In the genomic region with DNA sequence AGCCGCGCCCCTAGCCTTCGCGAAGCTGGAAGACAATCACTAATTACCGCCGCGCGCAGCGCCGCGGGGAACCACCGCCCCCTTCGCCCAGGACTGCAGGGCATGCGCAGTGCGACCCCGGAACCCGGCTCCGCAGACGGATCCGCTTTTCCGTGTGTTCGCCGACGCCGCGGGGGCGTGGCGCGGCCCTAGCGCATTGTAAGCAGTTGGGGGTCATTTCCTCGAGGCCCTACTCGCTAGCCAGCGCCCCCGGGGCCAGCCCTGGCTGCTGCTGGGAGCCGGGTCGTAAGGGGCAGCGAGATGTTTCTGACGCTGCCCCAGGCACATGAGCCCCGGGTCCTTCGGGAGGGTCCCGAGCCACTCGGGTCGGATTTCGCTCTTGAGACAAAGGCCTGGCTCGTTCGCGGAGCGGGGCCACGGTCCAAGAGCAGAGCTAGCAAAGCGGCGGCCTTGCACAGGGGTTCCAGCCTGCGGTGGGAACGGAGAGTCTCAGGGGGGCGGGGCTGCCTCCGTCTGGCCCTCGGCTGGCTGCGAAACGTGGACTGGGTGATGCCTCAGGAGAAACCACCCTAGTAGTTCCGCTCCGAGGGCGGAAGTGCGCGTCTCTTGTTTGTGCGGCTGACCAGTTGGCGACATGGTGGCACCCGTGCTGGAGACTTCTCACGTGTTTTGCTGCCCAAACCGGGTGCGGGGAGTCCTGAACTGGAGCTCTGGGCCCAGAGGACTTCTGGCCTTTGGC, we compare ENCODE assay signal across 8 cellular contexts. TPM values are rescaled to one million over a fixed set of nuclear protein-coding genes. Genes with fewer than 3 reads are reported as not detected.
DNase-seq lines count a peak whose midpoint lies in the region; ATAC-seq, FAIRE-seq and TF ChIP-seq lines count a peak whose summit lies in the region.

A gene with protein sequence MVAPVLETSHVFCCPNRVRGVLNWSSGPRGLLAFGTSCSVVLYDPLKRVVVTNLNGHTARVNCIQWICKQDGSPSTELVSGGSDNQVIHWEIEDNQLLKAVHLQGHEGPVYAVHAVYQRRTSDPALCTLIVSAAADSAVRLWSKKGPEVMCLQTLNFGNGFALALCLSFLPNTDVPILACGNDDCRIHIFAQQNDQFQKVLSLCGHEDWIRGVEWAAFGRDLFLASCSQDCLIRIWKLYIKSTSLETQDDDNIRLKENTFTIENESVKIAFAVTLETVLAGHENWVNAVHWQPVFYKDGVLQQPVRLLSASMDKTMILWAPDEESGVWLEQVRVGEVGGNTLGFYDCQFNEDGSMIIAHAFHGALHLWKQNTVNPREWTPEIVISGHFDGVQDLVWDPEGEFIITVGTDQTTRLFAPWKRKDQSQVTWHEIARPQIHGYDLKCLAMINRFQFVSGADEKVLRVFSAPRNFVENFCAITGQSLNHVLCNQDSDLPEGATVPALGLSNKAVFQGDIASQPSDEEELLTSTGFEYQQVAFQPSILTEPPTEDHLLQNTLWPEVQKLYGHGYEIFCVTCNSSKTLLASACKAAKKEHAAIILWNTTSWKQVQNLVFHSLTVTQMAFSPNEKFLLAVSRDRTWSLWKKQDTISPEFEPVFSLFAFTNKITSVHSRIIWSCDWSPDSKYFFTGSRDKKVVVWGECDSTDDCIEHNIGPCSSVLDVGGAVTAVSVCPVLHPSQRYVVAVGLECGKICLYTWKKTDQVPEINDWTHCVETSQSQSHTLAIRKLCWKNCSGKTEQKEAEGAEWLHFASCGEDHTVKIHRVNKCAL (plus strand): TSS at position 600 of the 739 bp plus-strand sequence. CDS start 35 bp downstream, at position 635.
A gene with protein sequence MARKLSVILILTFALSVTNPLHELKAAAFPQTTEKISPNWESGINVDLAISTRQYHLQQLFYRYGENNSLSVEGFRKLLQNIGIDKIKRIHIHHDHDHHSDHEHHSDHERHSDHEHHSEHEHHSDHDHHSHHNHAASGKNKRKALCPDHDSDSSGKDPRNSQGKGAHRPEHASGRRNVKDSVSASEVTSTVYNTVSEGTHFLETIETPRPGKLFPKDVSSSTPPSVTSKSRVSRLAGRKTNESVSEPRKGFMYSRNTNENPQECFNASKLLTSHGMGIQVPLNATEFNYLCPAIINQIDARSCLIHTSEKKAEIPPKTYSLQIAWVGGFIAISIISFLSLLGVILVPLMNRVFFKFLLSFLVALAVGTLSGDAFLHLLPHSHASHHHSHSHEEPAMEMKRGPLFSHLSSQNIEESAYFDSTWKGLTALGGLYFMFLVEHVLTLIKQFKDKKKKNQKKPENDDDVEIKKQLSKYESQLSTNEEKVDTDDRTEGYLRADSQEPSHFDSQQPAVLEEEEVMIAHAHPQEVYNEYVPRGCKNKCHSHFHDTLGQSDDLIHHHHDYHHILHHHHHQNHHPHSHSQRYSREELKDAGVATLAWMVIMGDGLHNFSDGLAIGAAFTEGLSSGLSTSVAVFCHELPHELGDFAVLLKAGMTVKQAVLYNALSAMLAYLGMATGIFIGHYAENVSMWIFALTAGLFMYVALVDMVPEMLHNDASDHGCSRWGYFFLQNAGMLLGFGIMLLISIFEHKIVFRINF (minus strand): TSS at position 41 of the 739 bp plus-strand sequence. CDS start 2,333 bp downstream, outside the sequence.

- peak within 1 kb of the TSS; percentile 85 to 100 for H3K4me2 ChIP-seq in H1 (ENCODE audit: insufficient read depth in 1 of 2, low read depth in 2 of 2, low read length in 2 of 2)
- H3K4me2 ChIP-seq in mesenchymal stem cell (ENCODE audit: low read length, poor library complexity, severe bottlenecking), result peak within 1 kb of the TSS; percentile 83

- FAIRE-seq in H1 (lab: Jason Lieb, UNC), result no peak

- H3K4ac ChIP-seq in H1 (replicated peaks; ENCODE audit: insufficient read length, low read depth, low read length), result peak within 1 kb of the TSS; percentile 69
- H3K4ac ChIP-seq in mesenchymal stem cell (ENCODE audit: low read depth in 1 of 2, low read length in 2 of 2), result peak within 1 kb of the TSS; percentile 76 to 86

- H3K4me1 Mint-ChIP-seq in Calu3 (ENCODE audit: low read depth, unreplicated experiment), result peaks cover 26% of the 10 kb centered on the region
- peaks cover 58% of the 10 kb centered on the region for H3K4me1 Mint-ChIP-seq in activated CD8-positive, alpha-beta memory T cell treated with anti-CD3 and anti-CD28 coated beads, Interleukin-2, amount 10 ng/mL, durations not matched to agents 7 days and 5 days

- TF ChIP-seq RAD21 in H1 (IDR thresholded peaks at IDR 0.05 in 1 of 2, conservative IDR thresholded peaks at IDR 0.05 in 1 of 2; ENCODE audit: low read depth in 2 of 2, low read length in 2 of 2), result no peak

- no peak within 1 kb of the TSS for H2BK20ac ChIP-seq in H1 (ENCODE audit: low read length)

- H3K4me3 ChIP-seq in HUES48 (ENCODE audit: low read depth, low read length), result peak within 1 kb of the TSS; percentile 98
- H3K4me3 ChIP-seq in NT2/D1 (ENCODE audit: insufficient read length, low read depth), result peak within 1 kb of the TSS; percentile 84
- peak within 1 kb of the TSS; percentile 94 to 99 (median 95) for H3K4me3 ChIP-seq in H1 (ENCODE audit: extremely low read depth in 1 of 4, insufficient read depth in 2 of 4, low read depth in 3 of 4, low read length in 4 of 4)
- peak within 1 kb of the TSS; percentile 74 to 100 for H3K4me3 ChIP-seq in mesenchymal stem cell (ENCODE audit: insufficient read depth in 1 of 2, low read depth in 1 of 2, low read length in 2 of 2)

- H4K5ac ChIP-seq in H1 (ENCODE audit: insufficient read length, low read depth, low read length), result peak within 1 kb of the TSS; percentile 96

- peak within 1 kb of the TSS; percentile 98 for H3K4me3 Mint-ChIP-seq in Calu3 (ENCODE audit: low read depth, unreplicated experiment)
- H3K4me3 Mint-ChIP-seq in activated CD8-positive, alpha-beta memory T cell treated with anti-CD3 and anti-CD28 coated beads, Interleukin-2, amount 10 ng/mL, durations not matched to agents 7 days and 5 days, result peak within 1 kb of the TSS; percentile 95

- H2BK120ac ChIP-seq in H1 (replicated peaks; ENCODE audit: low read depth, low read length) (peak within 1 kb of the TSS; percentile 76), mesenchymal stem cell (ENCODE audit: low read depth, low read length) (peak within 1 kb of the TSS; percentile 75)

- peak; percentile 94 for DNase-seq in Calu3
- peak; percentile 87 for DNase-seq in NT2/D1 (ENCODE audit: low read depth, low spot score)
- DNase-seq in activated CD8-positive, alpha-beta memory T cell treated with anti-CD3 and anti-CD28 coated beads, Interleukin-2, amount 10 ng/mL, durations not matched to agents 7 days and 5 days, result peak; percentile 96
- peak; percentile 89 to 98 for DNase-seq in H1 (ENCODE audit: low read depth in 1 of 2, low spot score in 2 of 2)
- peak; percentile 97 for DNase-seq in mesenchymal stem cell
- DNase-seq in stimulated activated CD8-positive, alpha-beta memory T cell treated with anti-CD3 and anti-CD28 coated beads, Interleukin-12 subunit alpha, Interleukin-12 subunit beta, amount 100 ng/mL, for 24 hours (ENCODE audit: extremely low read depth), result peak; percentile 87

- POLR2A ChIA-PET in H1 (lab: Charles Lee; ENCODE audit: partially characterized antibody), result interaction anchor here (1.0 to 2.5 kb wide), 10 partner anchors 11 to 149 kb away, joined by 3 to 16 read pairs (median 3); a partner anchor contains a TSS

- peak within 1 kb of the TSS; percentile 67 for H4K91ac ChIP-seq in H1 (replicated peaks; ENCODE audit: insufficient read length, low read length)
- peak within 1 kb of the TSS; percentile 96 for H4K91ac ChIP-seq in mesenchymal stem cell (ENCODE audit: low read length)

- H3K36me3 ChIP-seq in HUES48 (ENCODE audit: control insufficient read depth, insufficient read depth, low read length) (peaks cover 42% of the 10 kb centered on the region), NT2/D1 (ENCODE audit: insufficient read depth, insufficient read length, low read length) (peaks cover 28% of the 10 kb centered on the region), H1 (ENCODE audit: control insufficient read depth in 2 of 4, insufficient read depth in 4 of 4, low read length in 3 of 4) (peaks cover 0 to 21% (median 4%) of the 10 kb centered on the region in 4 experiments; a peak in 3 of 8 replicates), mesenchymal stem cell (ENCODE audit: control insufficient read depth in 1 of 2, insufficient read depth in 2 of 2, low read depth in 1 of 2, low read length in 2 of 2) (peaks cover 5 to 28% of the 10 kb centered on the region in 2 experiments)

- H2AFZ ChIP-seq in H1 (ENCODE audit: low read length), result peak within 1 kb of the TSS; percentile 94
- peak within 1 kb of the TSS; percentile 73 for H2AFZ ChIP-seq in mesenchymal stem cell (ENCODE audit: low read depth, low read length)

- peak; percentile 92 for ATAC-seq in GM21423 (IDR thresholded peaks at IDR 0.05; ENCODE audit: unreplicated experiment)
- ATAC-seq in activated CD8-positive, alpha-beta memory T cell treated with anti-CD3 and anti-CD28 coated beads, Interleukin-2, amount 10 ng/mL, durations not matched to agents 7 days and 5 days, result peak; percentile 90

- H3K9ac ChIP-seq in HUES48 (ENCODE audit: low read depth, low read length) (peak within 1 kb of the TSS; percentile 93), NT2/D1 (ENCODE audit: insufficient read length, low read depth) (peak within 1 kb of the TSS; percentile 92), H1 (replicated peaks in 1 of 4; ENCODE audit: extremely low read depth in 1 of 4, low read depth in 3 of 4, low read length in 3 of 4) (peak within 1 kb of the TSS; percentile 84 to 95 (median 94)), mesenchymal stem cell (ENCODE audit: low read length) (peak within 1 kb of the TSS; percentile 97)

- TF ChIP-seq POLR2A in H1 (IDR thresholded peaks at IDR 0.05; ENCODE audit: control extremely low read depth in 1 of 2, low read depth in 2 of 2, low read length in 2 of 2), result peak in 1 of 2 experiments; percentile 81; a peak in 2 of 3 replicates

- H3K36me3 Mint-ChIP-seq in Calu3 (ENCODE audit: insufficient read depth, unreplicated experiment), result peaks cover 43% of the 10 kb centered on the region
- peaks cover 28% of the 10 kb centered on the region for H3K36me3 Mint-ChIP-seq in activated CD8-positive, alpha-beta memory T cell treated with anti-CD3 and anti-CD28 coated beads, Interleukin-2, amount 10 ng/mL, durations not matched to agents 7 days and 5 days

- H3K56ac ChIP-seq in H1 (replicated peaks; ENCODE audit: insufficient read length, low read depth, low read length), result peak within 1 kb of the TSS; percentile 97

- no peak within 1 kb of the TSS for H3K14ac ChIP-seq in H1 (ENCODE audit: insufficient read length)
- peak within 1 kb of the TSS in 1 of 2 experiments; percentile 78 for H3K14ac ChIP-seq in mesenchymal stem cell (ENCODE audit: low read length in 2 of 2)

- peak within 1 kb of the TSS; percentile 98 for H4K8ac ChIP-seq in H1 (ENCODE audit: extremely low read depth, insufficient read depth, low read length)
- peak within 1 kb of the TSS; percentile 90 for H4K8ac ChIP-seq in mesenchymal stem cell (ENCODE audit: low read length)

- H2BK12ac ChIP-seq in H1 (ENCODE audit: low read depth, low read length) (peak within 1 kb of the TSS; percentile 55), mesenchymal stem cell (ENCODE audit: low read length in 2 of 2) (peak within 1 kb of the TSS; percentile 14 to 66)

- no peaks in the 10 kb centered on the region for H3K9me3 ChIP-seq in HUES48 (ENCODE audit: control insufficient read depth, insufficient read depth, low read length)
- no peaks in the 10 kb centered on the region for H3K9me3 ChIP-seq in NT2/D1 (ENCODE audit: insufficient read depth, low read length)
- H3K9me3 ChIP-seq in H1 (ENCODE audit: insufficient read depth in 2 of 2, low read depth in 1 of 2, low read length in 1 of 2), result no peaks in the 10 kb centered on the region
- no peaks in the 10 kb centered on the region for H3K9me3 ChIP-seq in mesenchymal stem cell (ENCODE audit: control insufficient read depth, low read length)

- H3K18ac ChIP-seq in H1 (ENCODE audit: extremely low read depth, low read length), result peak within 1 kb of the TSS; percentile 99
- peak within 1 kb of the TSS; percentile 78 to 98 for H3K18ac ChIP-seq in mesenchymal stem cell (ENCODE audit: low read depth in 1 of 2, low read length in 2 of 2)

- H3K79me1 ChIP-seq in H1 (ENCODE audit: low read depth, low read length), result peaks cover 16% of the 10 kb centered on the region
- H3K79me1 ChIP-seq in mesenchymal stem cell (replicated peaks; ENCODE audit: low read length, poor library complexity, severe bottlenecking), result peaks cover 12% of the 10 kb centered on the region

- 3% methylated on average over 63 of the region's 69 CpGs; no CpG with 5 or more reads in 1 of the 2 experiments for WGBS in H1 (ENCODE audit: extremely low coverage in 1 of 2, insufficient coverage in 1 of 2, insufficient read length in 1 of 2, insufficient replicate concordance in 2 of 2, low coverage in 1 of 2, low lambda C conversion rate in 2 of 2, missing lambda C conversion rate in 1 of 2), 2 experiments
- under 1% methylated on average over 69 of the region's 69 CpGs for WGBS in mesenchymal stem cell

- H4K20me1 ChIP-seq in H1 (replicated peaks in 1 of 2; ENCODE audit: control insufficient read depth in 1 of 2, insufficient read depth in 2 of 2, low read length in 2 of 2), result peaks cover 14 to 30% of the 10 kb centered on the region in 2 experiments

- peak within 1 kb of the TSS; percentile 95 for H2BK5ac ChIP-seq in H1 (ENCODE audit: low read depth, low read length)
- peak within 1 kb of the TSS; percentile 93 for H2BK5ac ChIP-seq in mesenchymal stem cell (ENCODE audit: low read depth, low read length, poor library complexity, severe bottlenecking)

- H3K27ac Mint-ChIP-seq in Calu3 (ENCODE audit: unreplicated experiment), result peak within 1 kb of the TSS; percentile 89
- H3K27ac Mint-ChIP-seq in activated CD8-positive, alpha-beta memory T cell treated with anti-CD3 and anti-CD28 coated beads, Interleukin-2, amount 10 ng/mL, durations not matched to agents 7 days and 5 days, result peak within 1 kb of the TSS; percentile 94

- peaks cover 35 to 74% of the 10 kb centered on the region in 2 experiments for H3K79me2 ChIP-seq in H1 (ENCODE audit: control insufficient read depth in 1 of 2, insufficient read depth in 2 of 2, low read length in 2 of 2)

- BruUV-seq in Calu3 (replicated peaks; lab: Mats Ljungman, UMichigan), result no TSS peak

- H2AK5ac ChIP-seq in H1 (ENCODE audit: low read depth, low read length) (0 out of 2 replicates have a peak within 1 kb of the TSS, but pooled peaks have one; percentile 5), mesenchymal stem cell (ENCODE audit: low read length, severe bottlenecking) (no peak within 1 kb of the TSS)

- 0 out of 2 replicates have a peak within 1 kb of the TSS, but pooled peaks have one; percentile 72 for H2BK15ac ChIP-seq in H1 (ENCODE audit: low read length)
- H2BK15ac ChIP-seq in mesenchymal stem cell (ENCODE audit: low read depth, poor library complexity, severe bottlenecking), result peak within 1 kb of the TSS; percentile 60

- peaks cover 6% of the 10 kb centered on the region for H3K4me1 ChIP-seq in HUES48 (ENCODE audit: control insufficient read depth, insufficient read depth, low read length)
- H3K4me1 ChIP-seq in NT2/D1 (ENCODE audit: insufficient read depth, insufficient read length), result peaks cover 2% of the 10 kb centered on the region
- peaks cover 0 to 6% (median 3%) of the 10 kb centered on the region in 4 experiments; a peak in 3 of 7 replicates for H3K4me1 ChIP-seq in H1 (replicated peaks in 1 of 4; ENCODE audit: control insufficient read depth in 3 of 4, insufficient read depth in 4 of 4, low read length in 3 of 4)
- peaks cover 17% of the 10 kb centered on the region for H3K4me1 ChIP-seq in mesenchymal stem cell (ENCODE audit: control insufficient read depth, insufficient read depth, low read depth, low read length)

- H3K27me3 ChIP-seq in HUES48 (ENCODE audit: control insufficient read depth, insufficient read depth, low read length) (no peaks in the 10 kb centered on the region), NT2/D1 (ENCODE audit: insufficient read depth, insufficient read length) (peaks cover 4% of the 10 kb centered on the region), H1 (replicated peaks in 1 of 4; ENCODE audit: control insufficient read depth in 3 of 4, extremely low read depth in 1 of 4, insufficient read depth in 3 of 4, low read length in 3 of 4) (0 out of 7 replicates have a peak, but pooled peaks cover 0 to 2% (median 0%) of the 10 kb centered on the region in 4 experiments), mesenchymal stem cell (ENCODE audit: control insufficient read depth in 1 of 2, insufficient read depth in 1 of 2, low read length in 2 of 2) (no peaks in the 10 kb centered on the region)

- TF ChIP-seq EP300 in H1 (IDR thresholded peaks at IDR 0.05; ENCODE audit: borderline replicate concordance in 1 of 2, low read depth in 2 of 2, low read length in 2 of 2), result no peak; a peak in 1 of 3 replicates

- H3K23me2 ChIP-seq in H1 (ENCODE audit: low read depth, low read length), result peaks cover 12% of the 10 kb centered on the region

- H3K27me3 Mint-ChIP-seq in Calu3 (ENCODE audit: unreplicated experiment), result no peaks in the 10 kb centered on the region
- H3K27me3 Mint-ChIP-seq in activated CD8-positive, alpha-beta memory T cell treated with anti-CD3 and anti-CD28 coated beads, Interleukin-2, amount 10 ng/mL, durations not matched to agents 7 days and 5 days, result no peaks in the 10 kb centered on the region

- CTCF ChIA-PET in Calu3 (lab: Charles Lee), result interaction anchor here (0.7 to 0.8 kb wide), 2 partner anchors 15 to 155 kb away, joined by 3 to 5 read pairs; no protein-coding TSS in a partner anchor
- CTCF ChIA-PET in activated CD8-positive, alpha-beta memory T cell treated with anti-CD3 and anti-CD28 coated beads, Interleukin-2, amount 10 ng/mL, durations not matched to agents 7 days and 5 days (lab: Charles Lee), result interaction anchor here (0.8 to 2.9 kb wide), 5 partner anchors 10 to 155 kb away, joined by 3 to 9 read pairs (median 5); no protein-coding TSS in a partner anchor
- CTCF ChIA-PET in H1 (lab: Charles Lee; ENCODE audit: partially characterized antibody), result interaction anchor here (0.7 to 2.8 kb wide), 5 partner anchors 12 to 155 kb away, joined by 3 to 10 read pairs (median 4); no protein-coding TSS in a partner anchor

- TF ChIP-seq CTCF in Calu3 (IDR thresholded peaks at IDR 0.05; ENCODE audit: unreplicated experiment) (no peak), H1 (IDR thresholded peaks at IDR 0.05; ENCODE audit: control extremely low read depth in 1 of 3, insufficient read depth in 1 of 3, low read depth in 1 of 3, low read length in 3 of 3) (peak in 1 of 3 experiments; percentile 0; a peak in 1 of 4 replicates)

- intact Hi-C loops in Calu3 (cut with micrococcal nuclease; ENCODE audit: unreplicated experiment), result no loop called here

- H3K27ac ChIP-seq in HUES48 (ENCODE audit: low read depth, low read length) (peak within 1 kb of the TSS; percentile 99), H1 (ENCODE audit: low read depth, low read length) (peak within 1 kb of the TSS; percentile 95), mesenchymal stem cell (ENCODE audit: low read length, poor library complexity, severe bottlenecking) (peak within 1 kb of the TSS; percentile 92)

- no peak within 1 kb of the TSS for H3K23ac ChIP-seq in H1 (ENCODE audit: insufficient read length)
- peak within 1 kb of the TSS in 1 of 2 experiments; percentile 46 for H3K23ac ChIP-seq in mesenchymal stem cell (ENCODE audit: low read length in 2 of 2)

- no peaks in the 10 kb centered on the region for H3K9me3 Mint-ChIP-seq in Calu3 (ENCODE audit: low read depth, unreplicated experiment)
- H3K9me3 Mint-ChIP-seq in activated CD8-positive, alpha-beta memory T cell treated with anti-CD3 and anti-CD28 coated beads, Interleukin-2, amount 10 ng/mL, durations not matched to agents 7 days and 5 days (ENCODE audit: low read depth), result no peaks in the 10 kb centered on the region

RNA-seq across cellular contexts. Expression of the first gene that starts in this region (rescaled TPM):
- 75.8 and 82.2 TPM in 2 replicates for total RNA-seq in Calu3 (2022)
- total RNA-seq in activated CD8-positive, alpha-beta memory T cell treated with anti-CD3 and anti-CD28 coated beads, Interleukin-2, amount 10 ng/mL, durations not matched to agents 7 days and 5 days, result 10 to 100 TPM; 58.8 to 67.6 TPM
- total RNA-seq in H1 (2021; fragmentation: NEBNext Ultra II Directional; extraction: Animal tissue kit (Norgen Biotek cat#: 25700)), result 156 and 165 TPM in 2 replicates
- 45.3 and 55.8 TPM in 2 replicates for polyA plus RNA-seq in H1 (2011; rRNA removed)
- polyA plus RNA-seq in H1 (2011; cell fraction: cytosol; rRNA removed), result 67.3 TPM
- polyA plus RNA-seq in H1 (2011; cell fraction: nucleus; rRNA removed), result 120 TPM
- 137 to 158 TPM (median 144 TPM) in 4 replicates for polyA plus RNA-seq in H1 (2012, experiment 1 of 2)
- 10.1 TPM for polyA plus RNA-seq in H1 (2012, experiment 2 of 2)
- polyA plus RNA-seq in H1 (2013, experiment 1 of 2), result 80.7 TPM
- 82.7 TPM for polyA plus RNA-seq in H1 (2013, experiment 2 of 2)
- polyA minus RNA-seq in H1 (2011; rRNA and poly(A)+ RNA removed), result 208 and 245 TPM in 2 replicates
- polyA minus RNA-seq in H1 (2011; cell fraction: cytosol; rRNA and poly(A)+ RNA removed), result 67.2 TPM
- polyA minus RNA-seq in H1 (2011; cell fraction: nucleus; rRNA and poly(A)+ RNA removed), result 132 TPM
- 69.9 TPM for polyA plus RNA-seq in mesenchymal stem cell (2013, experiment 1 of 2)
- 67.5 TPM for polyA plus RNA-seq in mesenchymal stem cell (2013, experiment 2 of 2)

RNA-seq across cellular contexts. Expression of the second gene that starts in this region (rescaled TPM):
- 54.4 and 62.9 TPM in 2 replicates for total RNA-seq in Calu3 (2022)
- 10 to 100 TPM; 19.3 to 29.4 TPM for total RNA-seq in activated CD8-positive, alpha-beta memory T cell treated with anti-CD3 and anti-CD28 coated beads, Interleukin-2, amount 10 ng/mL, durations not matched to agents 7 days and 5 days
- 36.8 and 37.2 TPM in 2 replicates for total RNA-seq in H1 (2021; fragmentation: NEBNext Ultra II Directional; extraction: Animal tissue kit (Norgen Biotek cat#: 25700))
- 28.5 and 55.4 TPM in 2 replicates for polyA plus RNA-seq in H1 (2011; rRNA removed)
- polyA plus RNA-seq in H1 (2011; cell fraction: cytosol; rRNA removed), result 49.2 TPM
- polyA plus RNA-seq in H1 (2011; cell fraction: nucleus; rRNA removed), result 36.1 TPM
- 31.6 to 45.2 TPM (median 39.5 TPM) in 4 replicates for polyA plus RNA-seq in H1 (2012, experiment 1 of 2)
- 1.6 TPM for polyA plus RNA-seq in H1 (2012, experiment 2 of 2)
- 46.3 TPM for polyA plus RNA-seq in H1 (2013, experiment 1 of 2)
- polyA plus RNA-seq in H1 (2013, experiment 2 of 2), result 54.4 TPM
- 76.3 and 104 TPM in 2 replicates for polyA minus RNA-seq in H1 (2011; rRNA and poly(A)+ RNA removed)
- polyA minus RNA-seq in H1 (2011; cell fraction: cytosol; rRNA and poly(A)+ RNA removed), result 23.3 TPM
- 37.4 TPM for polyA minus RNA-seq in H1 (2011; cell fraction: nucleus; rRNA and poly(A)+ RNA removed)
- 155 TPM for polyA plus RNA-seq in mesenchymal stem cell (2013, experiment 1 of 2)
- 158 TPM for polyA plus RNA-seq in mesenchymal stem cell (2013, experiment 2 of 2)

Comparison
In these comparisons a context has a peak if more than half of its experiments do, and no peak if none do; other contexts are left out.
1. Peak in every context shown above with its lines: DNase-seq, ATAC-seq, H3K4me3 ChIP-seq and H3K27ac ChIP-seq.